9 cellular contexts compared by ENCODE assay signal in genomic region chr3:178436773-178437172, GRCh38.
DNase-seq lines count a peak whose midpoint lies in the region; ATAC-seq and TF ChIP-seq lines count a peak whose summit lies in the region.
"Had no signal": no experiment of that assay in that cellular context is flagged by ENCODE, and none has a peak within 500 bp of the region (broad histone marks: within the 10 kb centered on the region; RNA-seq: fewer than 3 reads in every experiment).

No MANE protein-coding gene starts in this region.

- no peaks in the 10 kb centered on the region for H4K20me1 ChIP-seq in SK-N-SH (ENCODE audit: insufficient read depth)

- WGBS in SK-N-SH (ENCODE audit: low lambda C conversion rate): 18% methylated on average over 3 of the region's 3 CpGs

- no peak overlapping the region for H3K9ac ChIP-seq in SK-N-SH

- DNase-seq in CD4-positive, alpha-beta T cell: no peak
- DNase-seq in MG63 (peak; percentile 48), SK-N-SH (peak; percentile 55), foreskin melanocyte (peak; percentile 20), gastrocnemius medialis (no peak), COLO668 (lab: John Stamatoyannopoulos, UW; ENCODE audit: unreplicated experiment) (no peak)
- DNase-seq in stimulated activated naive CD4-positive, alpha-beta T cell treated with Interleukin-2 at 50 U/mL for 16 hours (lab: John Stamatoyannopoulos, UW): no peak

- H3K4me1 ChIP-seq in SK-N-SH (ENCODE audit: control insufficient read depth in 1 of 2, insufficient read depth in 2 of 2, low read depth in 1 of 2, low read length in 1 of 2) (no peaks in the 10 kb centered on the region), gastrocnemius medialis (no peaks in the 10 kb centered on the region)

- no peak for ATAC-seq in CD4-positive, alpha-beta T cell (ENCODE audit: poor library complexity)
- ATAC-seq in GM19455 (IDR thresholded peaks at IDR 0.05; ENCODE audit: unreplicated experiment): peak; percentile 47
- ATAC-seq in gastrocnemius medialis: no peak

- no peaks in the 10 kb centered on the region for H3K4me1 Mint-ChIP-seq in CD4-positive, alpha-beta T cell (ENCODE audit: low read depth)
- H3K4me1 Mint-ChIP-seq: memory B cell had no signal

- no peak overlapping the region for H2AFZ ChIP-seq in SK-N-SH (ENCODE audit: low read depth)

- H3K79me2 ChIP-seq in SK-N-SH (ENCODE audit: insufficient read depth): no peaks in the 10 kb centered on the region

- H3K4me3 ChIP-seq in MG63: no peak overlapping the region
- peak overlapping the region in 1 of 2 experiments; percentile 39; a peak in 1 of 4 replicates for H3K4me3 ChIP-seq in SK-N-SH (ENCODE audit: low read depth in 2 of 2, low read length in 1 of 2)
- no peak overlapping the region for H3K4me3 ChIP-seq in gastrocnemius medialis

- TF ChIP-seq CTCF in CD4-positive, alpha-beta T cell (IDR thresholded peaks at IDR 0.05): peak; percentile 47
- TF ChIP-seq CTCF in SK-N-SH (IDR thresholded peaks at IDR 0.05) (peak; percentile 79), gastrocnemius medialis (IDR thresholded peaks at IDR 0.05 in 4 of 5, conservative IDR thresholded peaks at IDR 0.05 in 1 of 5) (peak in 3 of 5 experiments; percentile 17 to 49 (median 44))

- no peaks in the 10 kb centered on the region for H3K36me3 ChIP-seq in MG63
- no peaks in the 10 kb centered on the region for H3K36me3 ChIP-seq in SK-N-SH (replicated peaks in 1 of 2; ENCODE audit: control insufficient read depth in 1 of 2, insufficient read depth in 2 of 2, low read length in 1 of 2)
- H3K36me3 ChIP-seq in gastrocnemius medialis: no peaks in the 10 kb centered on the region

- H3K9me3 ChIP-seq in CD4-positive, alpha-beta T cell (ENCODE audit: control insufficient read depth, low read length): no peaks in the 10 kb centered on the region
- H3K9me3 ChIP-seq in MG63: no peaks in the 10 kb centered on the region
- no peaks in the 10 kb centered on the region for H3K9me3 ChIP-seq in SK-N-SH
- H3K9me3 ChIP-seq in gastrocnemius medialis: no peaks in the 10 kb centered on the region

- peak; percentile 72 for TF ChIP-seq RAD21 in SK-N-SH (IDR thresholded peaks at IDR 0.05; ENCODE audit: low read length)

- H3K27me3 Mint-ChIP-seq in CD4-positive, alpha-beta T cell: peaks cover 4% of the 10 kb centered on the region
- H3K27me3 Mint-ChIP-seq: memory B cell had no signal

- in situ Hi-C loops in gastrocnemius medialis (cut with MboI; ENCODE audit: low sequenced_read_pairs in 4 of 4): loop anchor here in 3 of 4 donors (25.0 kb wide), 1 partner anchor 526 kb away; no protein-coding TSS in a partner anchor

- H3K36me3 Mint-ChIP-seq in CD4-positive, alpha-beta T cell (ENCODE audit: low read depth): no peaks in the 10 kb centered on the region
- H3K36me3 Mint-ChIP-seq: memory B cell had no signal

- POLR2A ChIA-PET in CD4-positive, alpha-beta T cell (lab: Charles Lee): no interaction called here
- POLR2A ChIA-PET in SK-N-SH (lab: Yijun Ruan, JAX): no interaction called here

- no peak for TF ChIP-seq EP300 in SK-N-SH (IDR thresholded peaks at IDR 0.05; ENCODE audit: borderline replicate concordance in 1 of 2, low read depth in 1 of 2, low read length in 1 of 2)

- no peaks in the 10 kb centered on the region for H3K9me3 Mint-ChIP-seq in CD4-positive, alpha-beta T cell
- H3K9me3 Mint-ChIP-seq: memory B cell had no signal

- no peak overlapping the region for H3K27ac Mint-ChIP-seq in CD4-positive, alpha-beta T cell
- H3K27ac Mint-ChIP-seq: memory B cell had no signal

- no peak for TF ChIP-seq POLR2A in gastrocnemius medialis (IDR thresholded peaks at IDR 0.05)

- H3K4me3 Mint-ChIP-seq in CD4-positive, alpha-beta T cell: no peak overlapping the region
- H3K4me3 Mint-ChIP-seq: memory B cell had no signal

- H3K27me3 ChIP-seq in CD4-positive, alpha-beta T cell (ENCODE audit: control insufficient read depth, insufficient read depth, low read length): no peaks in the 10 kb centered on the region
- no peaks in the 10 kb centered on the region for H3K27me3 ChIP-seq in MG63
- H3K27me3 ChIP-seq in SK-N-SH (ENCODE audit: insufficient read depth): no peaks in the 10 kb centered on the region
- H3K27me3 ChIP-seq in gastrocnemius medialis: no peaks in the 10 kb centered on the region

- H3F3A ChIP-seq in SK-N-SH (replicated peaks; ENCODE audit: insufficient read depth): no peaks in the 10 kb centered on the region

- CTCF ChIA-PET in CD4-positive, alpha-beta T cell (lab: Charles Lee): no interaction called here
- CTCF ChIA-PET in SK-N-SH (lab: Yijun Ruan, JAX): interaction anchor here (0.6 to 7.2 kb wide), 32 partner anchors 8 to 647 kb away, joined by 3 to 160 read pairs (median 4); no protein-coding TSS in a partner anchor

- no peaks in the 10 kb centered on the region for H3K9me2 ChIP-seq in SK-N-SH

- no peak overlapping the region for H3K4me2 ChIP-seq in SK-N-SH

- intact Hi-C loops in CD4-positive, alpha-beta T cell (cut with DNase I, micrococcal nuclease): loop anchor here (2.0 to 5.0 kb wide), 2 partner anchors 880 to 881 kb away; no protein-coding TSS in a partner anchor
- intact Hi-C loops in gastrocnemius medialis (cut with DNase I; ENCODE audit: low total_unique reads): loop anchor here (2.0 kb wide), 1 partner anchor 530 kb away; no protein-coding TSS in a partner anchor

- H3K27ac ChIP-seq in CD4-positive, alpha-beta T cell (ENCODE audit: low read depth, low read length): no peak overlapping the region
- H3K27ac ChIP-seq in SK-N-SH (ENCODE audit: low read depth in 2 of 2, low read length in 1 of 2) (no peak overlapping the region), gastrocnemius medialis (no peak overlapping the region)

TF ChIP-seq in SK-N-SH, 30 proteins besides CTCF, POLR2A, EP300 and RAD21:
- no peak for TF ChIP-seq JUND (IDR thresholded peaks at IDR 0.05)
- TF ChIP-seq FOSL2 (IDR thresholded peaks at IDR 0.05; ENCODE audit: borderline replicate concordance, low read depth): no peak
- TF ChIP-seq TCF12 (IDR thresholded peaks at IDR 0.05): no peak
- TF ChIP-seq ELF1 (IDR thresholded peaks at IDR 0.05): no peak
- TF ChIP-seq RFX5 (IDR thresholded peaks at IDR 0.05; ENCODE audit: low read length): no peak
- no peak for TF ChIP-seq TEAD4 (IDR thresholded peaks at IDR 0.05; ENCODE audit: borderline replicate concordance, insufficient read depth)
- TF ChIP-seq GATA2 (CRISPR knock-in tag; IDR thresholded peaks at IDR 0.05): peak; percentile 65
- TF ChIP-seq EZH2phosphoT487 (IDR thresholded peaks at IDR 0.05; ENCODE audit: borderline replicate concordance, low read depth): no peak
- no peak for TF ChIP-seq SIN3A (IDR thresholded peaks at IDR 0.05; ENCODE audit: borderline replicate concordance, low read depth, low read length)
- no peak for TF ChIP-seq FOXJ3 (CRISPR knock-in tag; IDR thresholded peaks at IDR 0.05)
- TF ChIP-seq MAX (IDR thresholded peaks at IDR 0.05; ENCODE audit: low read depth): no peak
- no peak for TF ChIP-seq RCOR1 (IDR thresholded peaks at IDR 0.05; ENCODE audit: low read length)
- no peak for TF ChIP-seq POLR2AphosphoS5 (IDR thresholded peaks at IDR 0.05; ENCODE audit: low read depth, low read length)
- TF ChIP-seq SMC3 (IDR thresholded peaks at IDR 0.05; ENCODE audit: low read depth, low read length): peak; percentile 55
- TF ChIP-seq NRF1 (IDR thresholded peaks at IDR 0.05; ENCODE audit: low read depth, low read length): no peak

Comparison
In these comparisons a context has a peak if more than half of its experiments do, and no peak if none do; other contexts are left out.
1. DNase-seq: peak in MG63 (single experiment), SK-N-SH (single experiment) and foreskin melanocyte (single experiment); none in CD4-positive, alpha-beta T cell (0 of 10), gastrocnemius medialis (0 of 2), COLO668 (single experiment) and stimulated activated naive CD4-positive, alpha-beta T cell treated with Interleukin-2 at 50 U/mL for 16 hours (single experiment).
2. Peak in every context shown above with its lines, with median percentiles within 50 percentile points of each other: CTCF ChIP-seq.